23 cellular contexts compared by ENCODE assay signal in the genomic region with DNA sequence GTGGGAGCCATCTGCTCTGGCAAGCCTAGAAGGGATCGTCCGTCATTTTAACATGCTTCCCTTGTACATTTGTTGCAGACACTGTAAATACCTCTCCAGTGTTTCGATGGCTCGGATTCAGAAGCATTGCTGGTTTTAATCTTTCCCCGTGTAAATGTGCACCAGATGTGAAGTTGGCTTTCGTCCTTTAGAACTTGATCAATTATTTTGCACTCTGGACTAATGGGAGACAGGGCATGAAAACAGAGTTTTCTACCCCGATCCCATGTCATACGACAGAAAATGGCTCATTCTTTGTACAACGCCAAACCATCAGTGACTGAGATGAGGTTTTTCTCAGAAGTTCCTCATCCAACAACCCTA.
"Had no signal": no experiment of that assay in that cellular context is flagged by ENCODE, and none has a peak within 500 bp of the region (broad histone marks: within the 10 kb centered on the region; RNA-seq: fewer than 3 reads in every experiment).

No MANE protein-coding gene starts in this region.

- H3K4me1 ChIP-seq: colonic mucosa, esophagus muscularis mucosa, foreskin keratinocyte, pancreas, suprapubic skin had no signal

- DNase-seq: colonic mucosa; effector CD8-positive, alpha-beta T cell; endodermal cell; foreskin keratinocyte; glutamatergic neuron; heart right ventricle; hippocampal formation; left cardiac atrium; left ventricle myocardium superior; natural killer cell; pancreas; small intestine; stimulated activated CD4-positive, alpha-beta T cell treated with anti-CD3 and anti-CD28 coated beads, Interleukin-15, amount 100 ng/mL, for 24 hours; stimulated activated CD4-positive, alpha-beta T cell treated with anti-CD3 and anti-CD28 coated beads, Interleukin-2, amount 100 ng/mL, for 48 hours; stimulated activated naive CD4-positive, alpha-beta T cell; stimulated activated naive CD8-positive, alpha-beta T cell treated with anti-CD3 and anti-CD28 coated beads, Interleukin-15, amount 100 ng/mL, for 72 hours; trophoblast cell had no signal

- H3K27ac ChIP-seq: colonic mucosa, epithelial cell of prostate, esophagus muscularis mucosa, foreskin keratinocyte, heart right ventricle, neutrophil, pancreas, right lobe of liver, suprapubic skin had no signal

- H3K36me3 ChIP-seq: colonic mucosa, esophagus muscularis mucosa, heart right ventricle, neutrophil, pancreas, right lobe of liver, suprapubic skin had no signal

- H3K4me3 ChIP-seq: colonic mucosa, esophagus muscularis mucosa, heart right ventricle, lung, pancreas, right lobe of liver, suprapubic skin had no signal

- ATAC-seq: foreskin keratinocyte; heart right ventricle; left cardiac atrium; left ventricle myocardium superior; pancreas; stimulated activated naive CD8-positive, alpha-beta T cell treated with anti-CD3 and anti-CD28 coated beads, Interleukin-15, amount 100 ng/mL, for 72 hours had no signal

- H3K27me3 ChIP-seq: colonic mucosa, heart right ventricle, neutrophil, pancreas, right lobe of liver, suprapubic skin had no signal

- H3K9me3 ChIP-seq: colonic mucosa, neutrophil, pancreas, suprapubic skin had no signal
